In genomic region chr2:17539596-17539992, GRCh38 we compare ENCODE assay signal across 9 cellular contexts. TPM values are rescaled to one million over a fixed set of nuclear protein-coding genes. Genes with fewer than 3 reads are reported as not detected.
DNase-seq lines count a peak whose midpoint lies in the region; ATAC-seq and TF ChIP-seq lines count a peak whose summit lies in the region.
"Had no signal": no experiment of that assay in that cellular context is flagged by ENCODE, and none has a peak within 500 bp of the region (broad histone marks: within the 10 kb centered on the region; RNA-seq: fewer than 3 reads in every experiment).

No MANE protein-coding gene starts in this region.

- H3K4me1 Mint-ChIP-seq in activated B cell treated with CpG ODN at 0.5 μM for 24 hours, result peaks cover 24% of the 10 kb centered on the region

- H3K36me3 ChIP-seq in right atrium auricular region (no peaks in the 10 kb centered on the region), rectal smooth muscle tissue (ENCODE audit: control insufficient read depth, insufficient read depth, low read length) (no peaks in the 10 kb centered on the region)

- H3K27ac ChIP-seq in right atrium auricular region, result peak overlapping the region; percentile 75 to 94
- peak overlapping the region; percentile 38 for H3K27ac ChIP-seq in rectal smooth muscle tissue (ENCODE audit: low read depth, low read length)
- H3K27ac ChIP-seq: VCaP had no signal

- intact Hi-C loops in activated B cell treated with CpG ODN at 0.5 μM for 24 hours (cut with micrococcal nuclease), result no loop called here

- no peaks in the 10 kb centered on the region for H3K27me3 ChIP-seq in right atrium auricular region
- no peaks in the 10 kb centered on the region for H3K27me3 ChIP-seq in rectal smooth muscle tissue (ENCODE audit: control insufficient read depth, insufficient read depth, low read length)

- H3K27ac Mint-ChIP-seq in activated B cell treated with CpG ODN at 0.5 μM for 24 hours, result no peak overlapping the region

- no peak for ATAC-seq in activated B cell treated with CpG ODN at 0.5 μM for 24 hours (ENCODE audit: low read depth)
- ATAC-seq in GM19463 (IDR thresholded peaks at IDR 0.05; ENCODE audit: unreplicated experiment), result no peak

- H3K9me3 ChIP-seq in right atrium auricular region, result no peaks in the 10 kb centered on the region

- H3K4me3 Mint-ChIP-seq in activated B cell treated with CpG ODN at 0.5 μM for 24 hours, result peak overlapping the region; percentile 3

- H3K27me3 Mint-ChIP-seq in activated B cell treated with CpG ODN at 0.5 μM for 24 hours, result peaks cover 70% of the 10 kb centered on the region

- H3K36me3 Mint-ChIP-seq in activated B cell treated with CpG ODN at 0.5 μM for 24 hours (ENCODE audit: low read depth), result no peaks in the 10 kb centered on the region

- H3K4me3 ChIP-seq in right atrium auricular region (peak overlapping the region; percentile 49), rectal smooth muscle tissue (ENCODE audit: low read length) (peak overlapping the region; percentile 86)

- peak overlapping the region; percentile 67 for H3K9ac ChIP-seq in rectal smooth muscle tissue (ENCODE audit: low read length)

- no peak for TF ChIP-seq CTCF in activated B cell treated with CpG ODN at 0.5 μM for 24 hours (IDR thresholded peaks at IDR 0.05)
- TF ChIP-seq CTCF in right atrium auricular region (IDR thresholded peaks at IDR 0.05), result no peak

- POLR2A ChIA-PET in activated B cell treated with CpG ODN at 0.5 μM for 24 hours (lab: Charles Lee), result no interaction called here

- DNase-seq in H4 (ENCODE audit: low spot score) (peak; percentile 28), activated B cell treated with CpG ODN at 0.5 μM for 24 hours (no peak), right atrium auricular region (ENCODE audit: low spot score) (no peak), T1000 (lab: John Stamatoyannopoulos, UW) (no peak), cerebellar nuclear complex (lab: John Stamatoyannopoulos, UW) (no peak), RPMI8226 (no peak)

- peaks cover 0 to 18% of the 10 kb centered on the region in 2 donors for H3K4me1 ChIP-seq in right atrium auricular region
- H3K4me1 ChIP-seq in rectal smooth muscle tissue (ENCODE audit: control insufficient read depth, insufficient read depth, low read length), result no peaks in the 10 kb centered on the region

- H3K9me3 Mint-ChIP-seq in activated B cell treated with CpG ODN at 0.5 μM for 24 hours, result no peaks in the 10 kb centered on the region

- CTCF ChIA-PET in activated B cell treated with CpG ODN at 0.5 μM for 24 hours (lab: Charles Lee), result no interaction called here

RNA-seq across cellular contexts. Expression of gene VSNL1, which starts 0.9 kb away (rescaled TPM):
- 0.12 and 2.1 TPM in 2 replicates for total RNA-seq in H4 (2014; rRNA removed; shearing (Covaris generic))
- not detected in 2 replicates for total RNA-seq in activated B cell treated with CpG ODN at 0.5 μM for 24 hours
- 10 to 100 TPM; 30.2 to 41.7 TPM for total RNA-seq in right atrium auricular region

RNA-seq across cellular contexts. Expression of gene RAD51AP2, which starts 21.4 kb away (rescaled TPM):
- total RNA-seq in H4 (2014; rRNA removed; shearing (Covaris generic)), result 0.02 and 0.06 TPM in 2 replicates
- total RNA-seq in activated B cell treated with CpG ODN at 0.5 μM for 24 hours (not detected in 2 replicates), right atrium auricular region (under 1 TPM; 0.22 to 0.28 TPM)

Comparison
In these comparisons a context has a peak if more than half of its experiments do, and no peak if none do; other contexts are left out.
1. RNA of gene VSNL1, which starts 0.9 kb away (total RNA-seq): 30.2 to 41.7 TPM in right atrium auricular region; 0.12 to 2.1 TPM in H4 and not detected in activated B cell treated with CpG ODN at 0.5 μM for 24 hours; every median in the first group is over 10 times any median in the second.